ENCODE assay signal across 22 cellular contexts in genomic region chr10:7192041-7192440, GRCh38.
DNase-seq lines count a peak whose midpoint lies in the region; ATAC-seq, FAIRE-seq and TF ChIP-seq lines count a peak whose summit lies in the region.
"Had no signal": no experiment of that assay in that cellular context is flagged by ENCODE, and none has a peak within 500 bp of the region (broad histone marks: within the 10 kb centered on the region; RNA-seq: fewer than 3 reads in every experiment).

No MANE protein-coding gene starts in this region.

- H3K9me3 ChIP-seq in pancreas: no peaks in the 10 kb centered on the region
- H3K9me3 ChIP-seq: thoracic aorta had no signal

- no peaks in the 10 kb centered on the region for H3K4me1 ChIP-seq in pancreas
- H3K4me1 ChIP-seq: breast epithelium, vagina had no signal

- no peak for ATAC-seq in activated naive CD8-positive, alpha-beta T cell treated with anti-CD3 and anti-CD28 coated beads, Interleukin-2, amount 10 ng/mL, durations not matched to agents 7 days and 5 days (ENCODE audit: low read depth)
- ATAC-seq in naive thymus-derived CD8-positive, alpha-beta T cell: no peak
- ATAC-seq in HG03432 (IDR thresholded peaks at IDR 0.05; ENCODE audit: unreplicated experiment) (no peak), HG03280 (IDR thresholded peaks at IDR 0.05; ENCODE audit: unreplicated experiment) (no peak), pancreas (no peak)
- ATAC-seq: heart left ventricle, left cardiac atrium had no signal

- TF ChIP-seq POLR2A in GM12891 (IDR thresholded peaks at IDR 0.05; ENCODE audit: low read depth, low read length): no peak

- POLR2A ChIA-PET in activated naive CD8-positive, alpha-beta T cell treated with anti-CD3 and anti-CD28 coated beads, Interleukin-2, amount 10 ng/mL, durations not matched to agents 7 days and 5 days (lab: Charles Lee): interaction anchor here (0.6 to 1.7 kb wide), 8 partner anchors 9 to 881 kb away, joined by 3 to 12 read pairs (median 4); partner anchors contain the start of gene SFMBT2
- POLR2A ChIA-PET in naive thymus-derived CD8-positive, alpha-beta T cell (lab: Charles Lee): interaction anchor here (0.5 to 1.8 kb wide), 6 partner anchors 11 to 292 kb away, joined by 3 to 10 read pairs (median 4); partner anchors contain the start of gene SFMBT2

- intact Hi-C loops in pancreas (cut with DNase I): no loop called here

- H3K4me3 Mint-ChIP-seq in activated naive CD8-positive, alpha-beta T cell treated with anti-CD3 and anti-CD28 coated beads, Interleukin-2, amount 10 ng/mL, durations not matched to agents 7 days and 5 days: peak overlapping the region; percentile 83
- peak overlapping the region; percentile 73 to 90 (median 86) for H3K4me3 Mint-ChIP-seq in naive thymus-derived CD8-positive, alpha-beta T cell

- WGBS in pancreas, 2 donors: 80 to 95% methylated on average over 8 of the region's 8 CpGs

- FAIRE-seq in GM12891 (lab: Jason Lieb, UNC) (peak; percentile 33), pancreas (lab: Jason Lieb, UNC) (no peak)

- H3K36me3 Mint-ChIP-seq in activated naive CD8-positive, alpha-beta T cell treated with anti-CD3 and anti-CD28 coated beads, Interleukin-2, amount 10 ng/mL, durations not matched to agents 7 days and 5 days: peaks cover 74% of the 10 kb centered on the region
- peaks cover 24 to 36% (median 33%) of the 10 kb centered on the region in 3 donors for H3K36me3 Mint-ChIP-seq in naive thymus-derived CD8-positive, alpha-beta T cell

- no peak for TF ChIP-seq CTCF in pancreas (IDR thresholded peaks at IDR 0.05)

- H3K4me3 ChIP-seq in pancreas: no peak overlapping the region
- H3K4me3 ChIP-seq: BLaER1 treated with 17β-estradiol and CSF1 and Interleukin-3, amounts not matched to agents 10 nM and 100 nM; breast epithelium; heart left ventricle; SK-N-MC; thoracic aorta; vagina had no signal

- H3K4me1 Mint-ChIP-seq in activated naive CD8-positive, alpha-beta T cell treated with anti-CD3 and anti-CD28 coated beads, Interleukin-2, amount 10 ng/mL, durations not matched to agents 7 days and 5 days: peaks cover 51% of the 10 kb centered on the region
- H3K4me1 Mint-ChIP-seq in naive thymus-derived CD8-positive, alpha-beta T cell: peaks cover 44 to 89% (median 74%) of the 10 kb centered on the region in 4 donors

- no peak overlapping the region for H3K27ac ChIP-seq in pancreas
- H3K27ac ChIP-seq: BLaER1 treated with 17β-estradiol and CSF1 and Interleukin-3, amounts not matched to agents 10 nM and 100 nM; SK-N-MC; thoracic aorta; vagina had no signal

- peak; percentile 2 for DNase-seq in activated CD8-positive, alpha-beta memory T cell treated with anti-CD3 and anti-CD28 coated beads, Interleukin-2, amount 50 U/mL, for 48 hours
- no peak for DNase-seq in activated CD8-positive, alpha-beta memory T cell treated with anti-CD3 and anti-CD28 coated beads for 24 hours
- DNase-seq in GM12891 (ENCODE audit: insufficient read length, low spot score) (no peak), pancreas (no peak)
- no peak for DNase-seq in activated naive CD8-positive, alpha-beta T cell treated with anti-CD3 and anti-CD28 coated beads, Interleukin-2, amount 10 ng/mL, durations not matched to agents 7 days and 5 days
- DNase-seq in naive thymus-derived CD8-positive, alpha-beta T cell: no peak
- DNase-seq: ACHN, amniotic stem cell, cortex of kidney, EL, heart left ventricle, KG1, left cardiac atrium, mesendoderm, T1000 had no signal

- H3K27me3 Mint-ChIP-seq in activated naive CD8-positive, alpha-beta T cell treated with anti-CD3 and anti-CD28 coated beads, Interleukin-2, amount 10 ng/mL, durations not matched to agents 7 days and 5 days: no peaks in the 10 kb centered on the region
- H3K27me3 Mint-ChIP-seq in naive thymus-derived CD8-positive, alpha-beta T cell: no peaks in the 10 kb centered on the region

- H3K27ac Mint-ChIP-seq in activated naive CD8-positive, alpha-beta T cell treated with anti-CD3 and anti-CD28 coated beads, Interleukin-2, amount 10 ng/mL, durations not matched to agents 7 days and 5 days: peak overlapping the region; percentile 99
- peak overlapping the region; percentile 92 to 99 (median 96) for H3K27ac Mint-ChIP-seq in naive thymus-derived CD8-positive, alpha-beta T cell

- H3K36me3 ChIP-seq in pancreas: no peaks in the 10 kb centered on the region
- H3K36me3 ChIP-seq: breast epithelium, thoracic aorta had no signal

- H3K27me3 ChIP-seq in pancreas: no peaks in the 10 kb centered on the region
- H3K27me3 ChIP-seq: BLaER1 treated with 17β-estradiol and CSF1 and Interleukin-3, amounts not matched to agents 10 nM and 100 nM; breast epithelium; heart left ventricle; vagina had no signal

- H3K9me3 Mint-ChIP-seq in activated naive CD8-positive, alpha-beta T cell treated with anti-CD3 and anti-CD28 coated beads, Interleukin-2, amount 10 ng/mL, durations not matched to agents 7 days and 5 days: peaks cover 14% of the 10 kb centered on the region
- peaks cover 0 to 21% (median 0%) of the 10 kb centered on the region in 9 donors for H3K9me3 Mint-ChIP-seq in naive thymus-derived CD8-positive, alpha-beta T cell

TF ChIP-seq in GM12891, 5 proteins besides CTCF, POLR2A, EP300 and RAD21:
- no peak for TF ChIP-seq TAF1 (IDR thresholded peaks at IDR 0.05; ENCODE audit: low read depth, low read length)
- no peak for TF ChIP-seq POLR2AphosphoS5 (IDR thresholded peaks at IDR 0.05; ENCODE audit: low read depth, low read length)
- TF ChIP-seq PAX5 (IDR thresholded peaks at IDR 0.05; ENCODE audit: insufficient read depth, low read length, severe bottlenecking): no peak
- TF ChIP-seq POU2F2 (IDR thresholded peaks at IDR 0.05; ENCODE audit: low read depth, low read length): no peak
- TF ChIP-seq SPI1 (IDR thresholded peaks at IDR 0.05; ENCODE audit: low read depth, low read length): no peak
